In genomic region chrX:14065800-14066199, GRCh38 we compare ENCODE assay signal across 34 cellular contexts.
"Had no signal": no experiment of that assay in that cellular context is flagged by ENCODE, and none has a peak within 500 bp of the region (broad histone marks: within the 10 kb centered on the region; RNA-seq: fewer than 3 reads in every experiment).

No MANE protein-coding gene starts in this region.

- H3K9me3 ChIP-seq: adrenal gland, body of pancreas, colonic mucosa, esophagus squamous epithelium, gastroesophageal sphincter had no signal

- DNase-seq: activated CD4-positive, alpha-beta memory T cell treated with anti-CD3 and anti-CD28 coated beads for 36 hours; activated CD4-positive, alpha-beta T cell treated with anti-CD3 and anti-CD28 coated beads for 36 hours; activated CD4-positive, alpha-beta T cell treated with anti-CD3 and anti-CD28 coated beads, Interleukin-2, amount 10 ng/mL, durations not matched to agents 24 days and 14 days; activated CD4-positive, CD25-positive, alpha-beta regulatory T cell; activated CD4-positive, CD25-positive, alpha-beta regulatory T cell treated with anti-CD3 and anti-CD28 coated beads, Interleukin-2, amount 50 U/mL, for 72 hours; activated CD8-positive, alpha-beta memory T cell treated with anti-CD3 and anti-CD28 coated beads, Interleukin-2, amount 10 ng/mL, durations not matched to agents 7 days and 5 days; activated CD8-positive, alpha-beta memory T cell treated with anti-CD3 and anti-CD28 coated beads, Interleukin-2, amount 50 U/mL, for 4 hours; activated CD8-positive, alpha-beta T cell treated with anti-CD3 and anti-CD28 coated beads, Interleukin-2, amount 10 ng/mL, durations not matched to agents 7 days and 5 days; activated effector memory CD4-positive, alpha-beta T cell treated with anti-CD3 and anti-CD28 coated beads, Interleukin-2, amount 50 U/mL, for 16 hours; activated naive CD4-positive, alpha-beta T cell treated with anti-CD3 and anti-CD28 coated beads for 36 hours; activated naive CD8-positive, alpha-beta T cell treated with anti-CD3 and anti-CD28 coated beads for 36 hours; activated naive CD8-positive, alpha-beta T cell treated with anti-CD3 and anti-CD28 coated beads, Interleukin-2, amount 50 U/mL, for 24 hours; activated T-cell treated with anti-CD3 and anti-CD28 coated beads, Interleukin-2, amount 50 U/mL, for 1 hour; activated T-cell treated with anti-CD3 and anti-CD28 coated beads, Interleukin-2, amount 50 U/mL, for 48 hours; adrenal gland; amygdala; aorta; body of pancreas; caudate nucleus; colonic mucosa; effector CD8-positive, alpha-beta T cell; esophagus squamous epithelium; foreskin melanocyte; T-cell; T1000 had no signal

- H3K27me3 ChIP-seq: body of pancreas, colonic mucosa, esophagus squamous epithelium, gastroesophageal sphincter had no signal

- H3K36me3 Mint-ChIP-seq: activated CD4-positive, alpha-beta memory T cell treated with anti-CD3 and anti-CD28 coated beads for 36 hours; activated CD8-positive, alpha-beta memory T cell treated with anti-CD3 and anti-CD28 coated beads, Interleukin-2, amount 10 ng/mL, durations not matched to agents 7 days and 5 days; activated naive CD4-positive, alpha-beta T cell treated with anti-CD3 and anti-CD28 coated beads, Interleukin-2, amount 50 U/mL, for 24 hours; activated naive CD8-positive, alpha-beta T cell treated with anti-CD3 and anti-CD28 coated beads for 36 hours; T-cell had no signal

- H3K9me3 Mint-ChIP-seq: activated CD4-positive, alpha-beta memory T cell treated with anti-CD3 and anti-CD28 coated beads for 36 hours; activated CD4-positive, alpha-beta T cell treated with anti-CD3 and anti-CD28 coated beads, Interleukin-2, amount 10 ng/mL, durations not matched to agents 24 days and 14 days; activated naive CD4-positive, alpha-beta T cell treated with anti-CD3 and anti-CD28 coated beads for 36 hours; activated naive CD4-positive, alpha-beta T cell treated with anti-CD3 and anti-CD28 coated beads, Interleukin-2, amount 50 U/mL, for 24 hours; activated naive CD8-positive, alpha-beta T cell treated with anti-CD3 and anti-CD28 coated beads for 36 hours; activated naive CD8-positive, alpha-beta T cell treated with anti-CD3 and anti-CD28 coated beads, Interleukin-2, amount 50 U/mL, for 24 hours; activated T-helper 1 cell treated with anti-CD3 and anti-CD28 coated beads, Interleukin-12 subunit alpha, Interleukin-12 subunit beta, Interleukin-2, Interleukin-4 antibody, amounts not matched to agents 30 ng/mL and 10 ng/mL and 1 ng/mL, durations not matched to agents 14 hours and 24 hours and 36 hours; activated T-helper 2 cell treated with anti-CD3 and anti-CD28 coated beads, Interferon-gamma antibody, Interleukin-2, Interleukin-4, amounts not matched to agents 10 μg/mL and 5 μg/mL and 100 μg/mL, durations not matched to agents 14 hours and 24 hours and 36 hours; T-cell; T-helper 1 cell treated with Interleukin-12 subunit alpha and Interleukin-12 subunit beta and Interleukin-4 antibody, amounts not matched to agents 30 μg/mL and 1 μg/mL, for 36 hours; T-helper 2 cell treated with Interferon-gamma antibody and Interleukin-4, amounts not matched to agents 5 μg/mL and 100 μg/mL, for 36 hours had no signal

- H3K4me1 ChIP-seq: adrenal gland, body of pancreas, colonic mucosa, esophagus squamous epithelium, gastroesophageal sphincter had no signal

- H3K4me1 Mint-ChIP-seq: activated CD4-positive, alpha-beta T cell treated with anti-CD3 and anti-CD28 coated beads for 36 hours; activated CD4-positive, alpha-beta T cell treated with anti-CD3 and anti-CD28 coated beads, Interleukin-2, amount 10 ng/mL, durations not matched to agents 24 days and 14 days; activated CD8-positive, alpha-beta memory T cell treated with anti-CD3 and anti-CD28 coated beads, Interleukin-2, amount 10 ng/mL, durations not matched to agents 7 days and 5 days; activated naive CD4-positive, alpha-beta T cell treated with anti-CD3 and anti-CD28 coated beads, Interleukin-2, amount 50 U/mL, for 24 hours; activated naive CD8-positive, alpha-beta T cell treated with anti-CD3 and anti-CD28 coated beads for 36 hours; activated naive CD8-positive, alpha-beta T cell treated with anti-CD3 and anti-CD28 coated beads, Interleukin-2, amount 50 U/mL, for 24 hours had no signal

- H3K27ac ChIP-seq: adrenal gland, body of pancreas, colonic mucosa, epithelial cell of prostate, esophagus squamous epithelium, gastroesophageal sphincter had no signal

- H3K36me3 ChIP-seq: adrenal gland, colonic mucosa, esophagus squamous epithelium, gastroesophageal sphincter had no signal

- ATAC-seq: activated CD4-positive, alpha-beta T cell treated with anti-CD3 and anti-CD28 coated beads for 36 hours; activated CD8-positive, alpha-beta memory T cell treated with anti-CD3 and anti-CD28 coated beads, Interleukin-2, amount 10 ng/mL, durations not matched to agents 7 days and 5 days; activated CD8-positive, alpha-beta T cell treated with anti-CD3 and anti-CD28 coated beads, Interleukin-2, amount 10 ng/mL, durations not matched to agents 7 days and 5 days; activated naive CD8-positive, alpha-beta T cell treated with anti-CD3 and anti-CD28 coated beads, Interleukin-2, amount 50 U/mL, for 24 hours; body of pancreas; gastroesophageal sphincter; T-cell had no signal

- H3K4me3 ChIP-seq: adrenal gland, body of pancreas, colonic mucosa, esophagus squamous epithelium, gastroesophageal sphincter had no signal

- FAIRE-seq: endometrium, endothelial cell of umbilical vein had no signal

- H3K27ac Mint-ChIP-seq: activated CD4-positive, alpha-beta memory T cell treated with anti-CD3 and anti-CD28 coated beads for 36 hours; activated CD4-positive, alpha-beta T cell treated with anti-CD3 and anti-CD28 coated beads for 36 hours; activated CD4-positive, alpha-beta T cell treated with anti-CD3 and anti-CD28 coated beads, Interleukin-2, amount 10 ng/mL, durations not matched to agents 24 days and 14 days; activated CD8-positive, alpha-beta memory T cell treated with anti-CD3 and anti-CD28 coated beads, Interleukin-2, amount 10 ng/mL, durations not matched to agents 7 days and 5 days; activated CD8-positive, alpha-beta T cell treated with anti-CD3 and anti-CD28 coated beads, Interleukin-2, amount 10 ng/mL, durations not matched to agents 7 days and 5 days; activated naive CD4-positive, alpha-beta T cell treated with anti-CD3 and anti-CD28 coated beads for 36 hours; activated naive CD4-positive, alpha-beta T cell treated with anti-CD3 and anti-CD28 coated beads, Interleukin-2, amount 50 U/mL, for 24 hours; activated naive CD8-positive, alpha-beta T cell treated with anti-CD3 and anti-CD28 coated beads for 36 hours; activated naive CD8-positive, alpha-beta T cell treated with anti-CD3 and anti-CD28 coated beads, Interleukin-2, amount 50 U/mL, for 24 hours; activated T-helper 1 cell treated with anti-CD3 and anti-CD28 coated beads, Interleukin-12 subunit alpha, Interleukin-12 subunit beta, Interleukin-2, Interleukin-4 antibody, amounts not matched to agents 30 ng/mL and 10 ng/mL and 1 ng/mL, durations not matched to agents 14 hours and 24 hours and 36 hours; activated T-helper 2 cell treated with anti-CD3 and anti-CD28 coated beads, Interferon-gamma antibody, Interleukin-2, Interleukin-4, amounts not matched to agents 10 μg/mL and 5 μg/mL and 100 μg/mL, durations not matched to agents 14 hours and 24 hours and 36 hours; T-cell; T-helper 1 cell treated with Interleukin-12 subunit alpha and Interleukin-12 subunit beta and Interleukin-4 antibody, amounts not matched to agents 30 μg/mL and 1 μg/mL, for 36 hours; T-helper 2 cell treated with Interferon-gamma antibody and Interleukin-4, amounts not matched to agents 5 μg/mL and 100 μg/mL, for 36 hours had no signal

- H3K4me3 Mint-ChIP-seq: activated CD4-positive, alpha-beta memory T cell treated with anti-CD3 and anti-CD28 coated beads for 36 hours; activated CD4-positive, alpha-beta T cell treated with anti-CD3 and anti-CD28 coated beads for 36 hours; activated CD4-positive, alpha-beta T cell treated with anti-CD3 and anti-CD28 coated beads, Interleukin-2, amount 10 ng/mL, durations not matched to agents 24 days and 14 days; activated CD8-positive, alpha-beta memory T cell treated with anti-CD3 and anti-CD28 coated beads, Interleukin-2, amount 10 ng/mL, durations not matched to agents 7 days and 5 days; activated CD8-positive, alpha-beta T cell treated with anti-CD3 and anti-CD28 coated beads, Interleukin-2, amount 10 ng/mL, durations not matched to agents 7 days and 5 days; activated naive CD4-positive, alpha-beta T cell treated with anti-CD3 and anti-CD28 coated beads for 36 hours; activated naive CD4-positive, alpha-beta T cell treated with anti-CD3 and anti-CD28 coated beads, Interleukin-2, amount 50 U/mL, for 24 hours; activated naive CD8-positive, alpha-beta T cell treated with anti-CD3 and anti-CD28 coated beads for 36 hours; activated naive CD8-positive, alpha-beta T cell treated with anti-CD3 and anti-CD28 coated beads, Interleukin-2, amount 50 U/mL, for 24 hours; activated T-helper 1 cell treated with anti-CD3 and anti-CD28 coated beads, Interleukin-12 subunit alpha, Interleukin-12 subunit beta, Interleukin-2, Interleukin-4 antibody, amounts not matched to agents 30 ng/mL and 10 ng/mL and 1 ng/mL, durations not matched to agents 14 hours and 24 hours and 36 hours; T-cell; T-helper 1 cell treated with Interleukin-12 subunit alpha and Interleukin-12 subunit beta and Interleukin-4 antibody, amounts not matched to agents 30 μg/mL and 1 μg/mL, for 36 hours; T-helper 2 cell treated with Interferon-gamma antibody and Interleukin-4, amounts not matched to agents 5 μg/mL and 100 μg/mL, for 36 hours had no signal
